15 cellular contexts compared by ENCODE assay signal in genomic region chr21:44895859-44896258, GRCh38.
"Had no signal": no experiment of that assay in that cellular context is flagged by ENCODE, and none has a peak within 500 bp of the region (broad histone marks: within the 10 kb centered on the region; RNA-seq: fewer than 3 reads in every experiment).

No MANE protein-coding gene starts in this region.

- H3K4me1 Mint-ChIP-seq: brain, neural crest cell had no signal

- H3K4me3 ChIP-seq: pancreas, thoracic aorta had no signal

- H3K36me3 ChIP-seq: pancreas, thoracic aorta had no signal

- H3K27me3 Mint-ChIP-seq: activated B cell treated with CpG ODN at 0.5 μM for 24 hours; activated CD4-positive, alpha-beta T cell treated with anti-CD3 and anti-CD28 coated beads, Interleukin-2, amount 10 ng/mL, durations not matched to agents 7 days and 5 days; stimulated activated naive CD8-positive, alpha-beta T cell treated with anti-CD3 and anti-CD28 coated beads, Interleukin-15, amount 100 ng/mL, for 72 hours; T-helper 17 cell had no signal

- H3K27ac Mint-ChIP-seq: activated B cell treated with CpG ODN at 0.5 μM for 24 hours; activated CD4-positive, alpha-beta T cell treated with anti-CD3 and anti-CD28 coated beads, Interleukin-2, amount 10 ng/mL, durations not matched to agents 7 days and 5 days; brain; T-helper 17 cell had no signal

- H3K27ac ChIP-seq: pancreas, thoracic aorta had no signal

- H3K9me3 ChIP-seq: pancreas, thoracic aorta had no signal

- ATAC-seq: esophagus mucosa; left lobe of liver; pancreas; stimulated activated naive CD8-positive, alpha-beta T cell treated with anti-CD3 and anti-CD28 coated beads, Interleukin-15, amount 100 ng/mL, for 72 hours; T-helper 17 cell had no signal

- H3K4me3 Mint-ChIP-seq: activated B cell treated with CpG ODN at 0.5 μM for 24 hours; activated CD4-positive, alpha-beta T cell treated with anti-CD3 and anti-CD28 coated beads, Interleukin-2, amount 10 ng/mL, durations not matched to agents 7 days and 5 days; brain; neural crest cell; stimulated activated naive CD8-positive, alpha-beta T cell treated with anti-CD3 and anti-CD28 coated beads, Interleukin-15, amount 100 ng/mL, for 72 hours; T-helper 17 cell had no signal

- H3K9me3 Mint-ChIP-seq: activated B cell treated with CpG ODN at 0.5 μM for 24 hours; activated CD4-positive, alpha-beta T cell treated with anti-CD3 and anti-CD28 coated beads, Interleukin-2, amount 10 ng/mL, durations not matched to agents 7 days and 5 days; brain; neural crest cell; stimulated activated naive CD8-positive, alpha-beta T cell treated with anti-CD3 and anti-CD28 coated beads, Interleukin-15, amount 100 ng/mL, for 72 hours had no signal

- H3K4me1 ChIP-seq: pancreas had no signal

- H3K36me3 Mint-ChIP-seq: brain had no signal

- H3K27me3 ChIP-seq: pancreas had no signal

- DNase-seq: activated B cell treated with CpG ODN at 0.5 μM for 24 hours; activated CD4-positive, alpha-beta T cell treated with anti-CD3 and anti-CD28 coated beads, Interleukin-2, amount 10 ng/mL, durations not matched to agents 7 days and 5 days; activated naive CD4-positive, alpha-beta T cell treated with anti-CD3 and anti-CD28 coated beads, Interleukin-2, amount 50 U/mL, for 16 hours; amniotic stem cell; cerebellar nuclear complex; stimulated activated CD4-positive, alpha-beta T cell treated with anti-CD3 and anti-CD28 coated beads, Interleukin-15, amount 100 ng/mL, for 24 hours; stimulated activated CD4-positive, alpha-beta T cell treated with anti-CD3 and anti-CD28 coated beads, Interleukin-4, amount 100 ng/mL, for 24 hours; stimulated activated naive CD8-positive, alpha-beta T cell treated with anti-CD3 and anti-CD28 coated beads, Interleukin-15, amount 100 ng/mL, for 72 hours; T-helper 17 cell had no signal
